Comparison of ENCODE assay signal across 1 cellular context in the genomic region with DNA sequence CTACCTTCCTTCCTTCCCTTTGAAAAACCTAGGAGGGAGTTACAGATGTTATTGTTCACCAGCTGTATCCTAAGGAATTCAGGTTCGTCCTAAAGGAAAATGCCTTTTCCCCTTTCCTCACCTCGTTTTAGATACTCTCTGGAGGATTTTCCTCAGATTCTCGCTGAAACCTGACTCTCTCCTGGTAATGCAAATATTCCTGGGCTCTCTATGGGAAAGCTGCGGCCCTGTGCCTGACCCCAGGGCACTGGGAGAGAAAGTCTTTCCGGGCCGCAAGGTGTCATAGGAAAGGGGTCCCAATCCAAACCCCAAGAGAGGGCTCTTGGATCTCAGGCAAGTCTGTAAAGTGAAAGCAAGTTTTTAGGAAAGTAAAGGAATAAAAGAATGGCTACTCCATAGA.
TF ChIP-seq lines count a peak whose summit lies in the region.

No MANE protein-coding gene starts in this region.

TF ChIP-seq in GM23338, 12 proteins besides CTCF, POLR2A, EP300 and RAD21 (continued from another document):
- TF ChIP-seq ETS1 (IDR thresholded peaks at IDR 0.05) (no peak), EZH2 (IDR thresholded peaks at IDR 0.05; ENCODE audit: low read depth, unreplicated experiment) (no peak), POLR2AphosphoS5 (IDR thresholded peaks at IDR 0.05; ENCODE audit: low read depth) (no peak)
- TF ChIP-seq, protein P1, sequence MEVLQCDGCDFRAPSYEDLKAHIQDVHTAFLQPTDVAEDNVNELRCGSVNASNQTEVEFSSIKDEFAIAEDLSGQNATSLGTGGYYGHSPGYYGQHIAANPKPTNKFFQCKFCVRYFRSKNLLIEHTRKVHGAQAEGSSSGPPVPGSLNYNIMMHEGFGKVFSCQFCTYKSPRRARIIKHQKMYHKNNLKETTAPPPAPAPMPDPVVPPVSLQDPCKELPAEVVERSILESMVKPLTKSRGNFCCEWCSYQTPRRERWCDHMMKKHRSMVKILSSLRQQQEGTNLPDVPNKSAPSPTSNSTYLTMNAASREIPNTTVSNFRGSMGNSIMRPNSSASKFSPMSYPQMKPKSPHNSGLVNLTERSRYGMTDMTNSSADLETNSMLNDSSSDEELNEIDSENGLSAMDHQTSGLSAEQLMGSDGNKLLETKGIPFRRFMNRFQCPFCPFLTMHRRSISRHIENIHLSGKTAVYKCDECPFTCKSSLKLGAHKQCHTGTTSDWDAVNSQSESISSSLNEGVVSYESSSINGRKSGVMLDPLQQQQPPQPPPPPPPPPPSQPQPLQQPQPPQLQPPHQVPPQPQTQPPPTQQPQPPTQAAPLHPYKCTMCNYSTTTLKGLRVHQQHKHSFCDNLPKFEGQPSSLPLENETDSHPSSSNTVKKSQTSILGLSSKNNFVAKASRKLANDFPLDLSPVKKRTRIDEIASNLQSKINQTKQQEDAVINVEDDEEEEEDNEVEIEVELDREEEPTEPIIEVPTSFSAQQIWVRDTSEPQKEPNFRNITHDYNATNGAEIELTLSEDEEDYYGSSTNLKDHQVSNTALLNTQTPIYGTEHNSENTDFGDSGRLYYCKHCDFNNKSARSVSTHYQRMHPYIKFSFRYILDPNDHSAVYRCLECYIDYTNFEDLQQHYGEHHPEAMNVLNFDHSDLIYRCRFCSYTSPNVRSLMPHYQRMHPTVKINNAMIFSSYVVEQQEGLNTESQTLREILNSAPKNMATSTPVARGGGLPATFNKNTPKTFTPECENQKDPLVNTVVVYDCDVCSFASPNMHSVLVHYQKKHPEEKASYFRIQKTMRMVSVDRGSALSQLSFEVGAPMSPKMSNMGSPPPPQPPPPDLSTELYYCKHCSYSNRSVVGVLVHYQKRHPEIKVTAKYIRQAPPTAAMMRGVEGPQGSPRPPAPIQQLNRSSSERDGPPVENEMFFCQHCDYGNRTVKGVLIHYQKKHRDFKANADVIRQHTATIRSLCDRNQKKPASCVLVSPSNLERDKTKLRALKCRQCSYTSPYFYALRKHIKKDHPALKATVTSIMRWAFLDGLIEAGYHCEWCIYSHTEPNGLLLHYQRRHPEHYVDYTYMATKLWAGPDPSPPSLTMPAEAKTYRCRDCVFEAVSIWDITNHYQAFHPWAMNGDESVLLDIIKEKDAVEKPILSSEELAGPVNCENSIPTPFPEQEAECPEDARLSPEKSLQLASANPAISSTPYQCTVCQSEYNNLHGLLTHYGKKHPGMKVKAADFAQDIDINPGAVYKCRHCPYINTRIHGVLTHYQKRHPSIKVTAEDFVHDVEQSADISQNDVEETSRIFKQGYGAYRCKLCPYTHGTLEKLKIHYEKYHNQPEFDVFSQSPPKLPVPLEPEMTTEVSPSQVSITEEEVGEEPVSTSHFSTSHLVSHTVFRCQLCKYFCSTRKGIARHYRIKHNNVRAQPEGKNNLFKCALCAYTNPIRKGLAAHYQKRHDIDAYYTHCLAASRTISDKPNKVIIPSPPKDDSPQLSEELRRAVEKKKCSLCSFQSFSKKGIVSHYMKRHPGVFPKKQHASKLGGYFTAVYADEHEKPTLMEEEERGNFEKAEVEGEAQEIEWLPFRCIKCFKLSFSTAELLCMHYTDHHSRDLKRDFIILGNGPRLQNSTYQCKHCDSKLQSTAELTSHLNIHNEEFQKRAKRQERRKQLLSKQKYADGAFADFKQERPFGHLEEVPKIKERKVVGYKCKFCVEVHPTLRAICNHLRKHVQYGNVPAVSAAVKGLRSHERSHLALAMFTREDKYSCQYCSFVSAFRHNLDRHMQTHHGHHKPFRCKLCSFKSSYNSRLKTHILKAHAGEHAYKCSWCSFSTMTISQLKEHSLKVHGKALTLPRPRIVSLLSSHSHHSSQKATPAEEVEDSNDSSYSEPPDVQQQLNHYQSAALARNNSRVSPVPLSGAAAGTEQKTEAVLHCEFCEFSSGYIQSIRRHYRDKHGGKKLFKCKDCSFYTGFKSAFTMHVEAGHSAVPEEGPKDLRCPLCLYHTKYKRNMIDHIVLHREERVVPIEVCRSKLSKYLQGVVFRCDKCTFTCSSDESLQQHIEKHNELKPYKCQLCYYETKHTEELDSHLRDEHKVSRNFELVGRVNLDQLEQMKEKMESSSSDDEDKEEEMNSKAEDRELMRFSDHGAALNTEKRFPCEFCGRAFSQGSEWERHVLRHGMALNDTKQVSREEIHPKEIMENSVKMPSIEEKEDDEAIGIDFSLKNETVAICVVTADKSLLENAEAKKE (CRISPR knock-in tag; IDR thresholded peaks at IDR 0.05) = no peak
